Comparison of ENCODE assay signal across 17 cellular contexts in the genomic region with DNA sequence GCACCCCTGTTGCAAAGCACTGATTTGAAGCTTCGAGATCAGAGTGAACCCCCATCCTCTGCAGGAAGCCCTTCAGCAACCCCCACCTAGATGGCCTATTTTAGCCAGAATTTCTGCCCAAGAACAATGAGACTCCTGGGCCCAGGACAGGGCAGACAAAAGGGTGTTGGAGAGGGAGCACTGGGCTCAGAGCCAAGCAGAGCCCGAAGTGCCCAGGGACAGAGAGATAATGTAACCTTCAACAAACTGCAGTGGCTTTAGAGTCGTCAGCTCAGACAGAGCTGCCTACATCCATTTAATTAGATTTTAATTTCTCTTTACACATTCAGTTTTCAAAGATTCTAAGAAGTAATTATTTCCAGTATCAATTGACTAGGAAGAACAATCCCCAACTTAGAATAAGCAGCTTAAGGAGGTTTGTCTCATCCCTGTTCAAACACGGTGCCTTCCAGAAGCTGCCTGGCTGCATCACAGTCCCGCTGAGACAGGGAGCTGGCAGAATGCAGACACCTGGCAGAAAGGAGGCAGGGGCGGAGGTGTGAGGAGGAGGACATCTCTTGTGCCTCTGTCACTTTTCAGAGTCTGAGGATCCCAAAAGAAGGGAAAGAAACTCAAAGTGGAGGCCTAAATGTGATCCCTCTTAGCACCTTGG.
"Had no signal": no experiment of that assay in that cellular context is flagged by ENCODE, and none has a peak within 500 bp of the region (broad histone marks: within the 10 kb centered on the region; RNA-seq: fewer than 3 reads in every experiment).

No MANE protein-coding gene starts in this region.

- H3K27me3 ChIP-seq: cardiac muscle cell, colonic mucosa, foreskin keratinocyte, tibial nerve, uterus had no signal

- ATAC-seq: activated CD4-positive, alpha-beta T cell treated with anti-CD3 and anti-CD28 coated beads for 36 hours; foreskin keratinocyte; left lobe of liver; stimulated activated naive CD8-positive, alpha-beta T cell treated with anti-CD3 and anti-CD28 coated beads, Interleukin-15, Interleukin-2, amounts not matched to agents 100 U/mL and 50 U/mL, for 24 hours had no signal

- H3K36me3 ChIP-seq: cardiac muscle cell, colonic mucosa, tibial nerve, uterus had no signal

- H3K27ac ChIP-seq: cardiac muscle cell, colonic mucosa, epithelial cell of prostate, foreskin keratinocyte, skin epidermis, tibial nerve, uterus had no signal

- DNase-seq: activated CD4-positive, alpha-beta T cell treated with anti-CD3 and anti-CD28 coated beads for 36 hours; activated CD4-positive, alpha-beta T cell treated with anti-CD3 and anti-CD28 coated beads, Interleukin-2, amount 50 U/mL, for 48 hours; activated T-cell treated with anti-CD3 and anti-CD28 coated beads for 4 hours; amniotic stem cell; colonic mucosa; endodermal cell; foreskin keratinocyte; mammary epithelial cell; midbrain; occipital lobe; stimulated activated naive CD8-positive, alpha-beta T cell treated with anti-CD3 and anti-CD28 coated beads, Interleukin-15, Interleukin-2, amounts not matched to agents 100 U/mL and 50 U/mL, for 24 hours; uterus had no signal

- H3K4me3 ChIP-seq: cardiac muscle cell, colonic mucosa, skin epidermis, tibial nerve, uterus had no signal

- H3K4me1 ChIP-seq: colonic mucosa, foreskin keratinocyte, tibial nerve, uterus had no signal

- H3K9me3 ChIP-seq: colonic mucosa, uterus had no signal
